Comparison of ENCODE assay signal across 8 cellular contexts in the genomic region with DNA sequence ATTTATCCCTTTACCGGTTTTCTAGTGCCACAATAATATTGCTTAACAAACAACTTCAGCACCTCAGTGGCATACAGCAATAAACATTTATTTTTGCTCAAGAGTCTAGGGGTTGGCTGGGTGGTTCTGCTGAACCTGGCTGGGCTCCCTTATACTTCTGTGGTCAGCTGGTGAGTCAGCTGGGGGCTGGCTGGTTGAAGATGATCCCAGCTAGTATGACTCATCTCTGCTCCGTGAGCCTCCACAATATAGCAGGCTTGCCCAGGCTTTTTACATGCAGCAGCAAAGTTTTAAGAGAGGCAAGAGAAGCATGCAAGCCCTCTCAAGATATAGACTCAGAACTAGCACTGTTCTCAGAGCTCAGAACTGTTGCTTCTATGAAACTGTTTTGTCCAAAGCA.
DNase-seq lines count a peak whose midpoint lies in the region; ATAC-seq and TF ChIP-seq lines count a peak whose summit lies in the region.

No MANE protein-coding gene starts in this region.

- no peak overlapping the region for H3K23ac ChIP-seq in mesendoderm (ENCODE audit: low read length)

- no peak overlapping the region for H3K56ac ChIP-seq in mesendoderm (ENCODE audit: low read length)

- no peaks in the 10 kb centered on the region for H3K36me3 ChIP-seq in mesendoderm (ENCODE audit: control insufficient read depth, insufficient read depth, low read length)
- H3K36me3 ChIP-seq in aorta (ENCODE audit: control insufficient read depth in 1 of 2, insufficient read depth in 2 of 2, low read length in 1 of 2), result no peaks in the 10 kb centered on the region

- DNase-seq in stimulated activated CD4-positive, alpha-beta T cell treated with anti-CD3 and anti-CD28 coated beads, Interleukin-12 subunit alpha, Interleukin-12 subunit beta, amount 100 ng/mL, for 48 hours (ENCODE audit: low read depth in 2 of 3, low spot score in 1 of 3), result peak in 2 of 3 donors; percentile 1 to 12
- no peak for DNase-seq in stimulated activated CD4-positive, alpha-beta T cell treated with anti-CD3 and anti-CD28 coated beads, Interleukin-4, amount 100 ng/mL, for 24 hours
- peak; percentile 79 for DNase-seq in NOMO-1 treated with dmso at 0.1 percent for 144 hours (lab: John Stamatoyannopoulos, UW; ENCODE audit: unreplicated experiment)
- DNase-seq in chondrocyte (ENCODE audit: low spot score), result no peak
- DNase-seq in mesendoderm, result peak; percentile 83
- peak; percentile 83 to 89 for DNase-seq in aorta
- DNase-seq in NCI-H1436 treated with DMSO at 0.1 percent for 48 hours (lab: John Stamatoyannopoulos, UW), result no peak

- H3K4me3 ChIP-seq in mesendoderm (ENCODE audit: low read length) (no peak overlapping the region), aorta (ENCODE audit: low read length in 2 of 2) (no peak overlapping the region)

- no peak overlapping the region for H2AK5ac ChIP-seq in mesendoderm (ENCODE audit: low read length)

- ATAC-seq in HG02798 (IDR thresholded peaks at IDR 0.05; ENCODE audit: poor library complexity, unreplicated experiment), result peak; percentile 97
- peak; percentile 91 for ATAC-seq in aorta (ENCODE audit: low FRiP score)

- no peak for TF ChIP-seq CTCF in chondrocyte (IDR thresholded peaks at IDR 0.05)

- no peaks in the 10 kb centered on the region for H3K9me3 ChIP-seq in aorta (ENCODE audit: control insufficient read depth, low read length)

- H3K4me3 Mint-ChIP-seq in chondrocyte (ENCODE audit: unreplicated experiment), result no peak overlapping the region

- no peak overlapping the region for H2BK5ac ChIP-seq in mesendoderm (ENCODE audit: low read length)

- H4K8ac ChIP-seq in mesendoderm (ENCODE audit: low read depth, low read length), result no peak overlapping the region

- H3K79me2 ChIP-seq in mesendoderm (ENCODE audit: control insufficient read depth, insufficient read depth, low read length), result no peaks in the 10 kb centered on the region

- peaks cover 2% of the 10 kb centered on the region for H3K36me3 Mint-ChIP-seq in chondrocyte (ENCODE audit: low read depth)

- H3K9ac ChIP-seq in mesendoderm (ENCODE audit: low read length), result no peak overlapping the region

- intact Hi-C loops in aorta (cut with DNase I), result no loop called here

- no peaks in the 10 kb centered on the region for H3K4me1 ChIP-seq in mesendoderm (ENCODE audit: control insufficient read depth, low read depth, low read length)
- peaks cover 0 to 4% of the 10 kb centered on the region in 2 donors for H3K4me1 ChIP-seq in aorta (ENCODE audit: control insufficient read depth in 1 of 2, insufficient read depth in 2 of 2, low read length in 2 of 2)

- no peak overlapping the region for H3K4me2 ChIP-seq in mesendoderm (ENCODE audit: low read length)

- H3K27ac Mint-ChIP-seq in chondrocyte (ENCODE audit: unreplicated experiment), result peak overlapping the region; percentile 63

- no peak overlapping the region for H3K18ac ChIP-seq in mesendoderm (ENCODE audit: low read length)

- H3K27ac ChIP-seq in mesendoderm (ENCODE audit: low read depth, low read length) (no peak overlapping the region), aorta (ENCODE audit: low read depth in 1 of 2, low read length in 2 of 2) (no peak overlapping the region)

- H3K9me3 Mint-ChIP-seq in chondrocyte (ENCODE audit: low read depth), result peaks cover 7% of the 10 kb centered on the region

- H2BK120ac ChIP-seq in mesendoderm (ENCODE audit: low read depth, low read length), result no peak overlapping the region

- H3K4me1 Mint-ChIP-seq in chondrocyte (ENCODE audit: low read depth), result peaks cover 47% of the 10 kb centered on the region

- no CpG with 5 or more reads among the region's 2 CpGs for WGBS in mesendoderm (ENCODE audit: extremely low coverage, insufficient coverage, low lambda C conversion rate)
- WGBS in aorta, 2 donors, result 30 to 32% methylated on average over 2 of the region's 2 CpGs

- H2BK15ac ChIP-seq in mesendoderm (replicated peaks; ENCODE audit: low read depth), result no peak overlapping the region

- H3K4ac ChIP-seq in mesendoderm (ENCODE audit: low read depth, low read length), result no peak overlapping the region

- H3K79me1 ChIP-seq in mesendoderm (ENCODE audit: low read length), result no peaks in the 10 kb centered on the region

- H3K27me3 Mint-ChIP-seq in chondrocyte (ENCODE audit: low read depth), result no peaks in the 10 kb centered on the region

- no peak overlapping the region for H4K5ac ChIP-seq in mesendoderm (ENCODE audit: low read length)

- H3K27me3 ChIP-seq in mesendoderm (ENCODE audit: insufficient read depth, low read length, poor library complexity) (no peaks in the 10 kb centered on the region), aorta (ENCODE audit: control insufficient read depth in 1 of 2, insufficient read depth in 2 of 2, low read length in 1 of 2) (peaks cover 0 to 2% of the 10 kb centered on the region in 2 donors)

Comparison
In these comparisons a context has a peak if more than half of its experiments do, and no peak if none do; other contexts are left out.
1. DNase-seq: peak in stimulated activated CD4-positive, alpha-beta T cell treated with anti-CD3 and anti-CD28 coated beads, Interleukin-12 subunit alpha, Interleukin-12 subunit beta, amount 100 ng/mL, for 48 hours (2 of 3), NOMO-1 treated with dmso at 0.1 percent for 144 hours (single experiment), mesendoderm (single experiment) and aorta (2 of 2); none in stimulated activated CD4-positive, alpha-beta T cell treated with anti-CD3 and anti-CD28 coated beads, Interleukin-4, amount 100 ng/mL, for 24 hours (single experiment), chondrocyte (single experiment) and NCI-H1436 treated with DMSO at 0.1 percent for 48 hours (single experiment).